1 cellular context compared by ENCODE assay signal in genomic region chr14:21024668-21025373, GRCh38.
TF ChIP-seq lines count a peak whose summit lies in the region.

Gene NDRG2 (minus strand): TSS chr14:21025061. CDS start chr14:21023315, 1,746 bp downstream.

TF ChIP-seq in HepG2, 621 proteins besides CTCF, POLR2A, EP300 and RAD21 (continued from another document):
- TF ChIP-seq ZNF512 (CRISPR knock-in tag; IDR thresholded peaks at IDR 0.05) (no peak), NPAS2 (CRISPR knock-in tag; IDR thresholded peaks at IDR 0.05; ENCODE audit: borderline replicate concordance) (no peak), ZFP36 (IDR thresholded peaks at IDR 0.05; ENCODE audit: borderline replicate concordance, low read depth, low read length, partially characterized antibody) (no peak), CREM (IDR thresholded peaks at IDR 0.05) (no peak), CREM (CRISPR knock-in tag; IDR thresholded peaks at IDR 0.05) (no peak), AGO1 (IDR thresholded peaks at IDR 0.05; ENCODE audit: low read depth, low read length, poor library complexity, severe bottlenecking) (no peak), IKZF1 (IDR thresholded peaks at IDR 0.05) (no peak), ZNF264 (CRISPR knock-in tag; IDR thresholded peaks at IDR 0.05) (peak; percentile 83; the same call in 1 of the 2 replicates), ADNP (CRISPR knock-in tag; IDR thresholded peaks at IDR 0.05) (0 out of 2 replicates have a peak, but pooled peaks have one; percentile 21), NR3C1 (CRISPR knock-in tag; IDR thresholded peaks at IDR 0.05) (no peak), ZBTB7B (CRISPR knock-in tag; IDR thresholded peaks at IDR 0.05) (no peak; the same call in 1 of the 2 replicates), EZH2 (conservative IDR thresholded peaks at IDR 0.05; ENCODE audit: low read depth, low read length) (no peak), AGO2 (optimal IDR thresholded peaks at IDR 0.05; ENCODE audit: low read depth, low read length) (peak; percentile 81), ZNF430 (CRISPR knock-in tag; IDR thresholded peaks at IDR 0.05) (no peak), MEIS1 (CRISPR knock-in tag; IDR thresholded peaks at IDR 0.05; ENCODE audit: borderline replicate concordance) (no peak)
